8 cellular contexts compared by ENCODE assay signal in genomic region chr16:3023669-3024478, GRCh38. TPM values are rescaled to one million over a fixed set of nuclear protein-coding genes. Genes with fewer than 3 reads are reported as not detected.
DNase-seq lines count a peak whose midpoint lies in the region; ATAC-seq, FAIRE-seq and TF ChIP-seq lines count a peak whose summit lies in the region.

A gene with protein sequence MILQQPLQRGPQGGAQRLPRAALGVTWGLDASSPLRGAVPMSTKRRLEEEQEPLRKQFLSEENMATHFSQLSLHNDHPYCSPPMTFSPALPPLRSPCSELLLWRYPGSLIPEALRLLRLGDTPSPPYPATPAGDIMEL (minus strand): TSS chr16:3023942. CDS start chr16:3023941, 1 bp downstream.
Gene THOC6, plus strand, starts transcription at chr16:3024035. Its CDS starts 292 bp downstream, at chr16:3024327.

- H3K27ac ChIP-seq in parathyroid adenoma, result peak within 1 kb of the TSS; percentile 97
- peak within 1 kb of the TSS; percentile 95 to 96 for H3K27ac ChIP-seq in tibial artery

- TF ChIP-seq POLR2A in GM12891 (IDR thresholded peaks at IDR 0.05; ENCODE audit: low read depth, low read length), result peak; percentile 82

- peak within 1 kb of the TSS; percentile 54 for H3K9ac ChIP-seq in parathyroid adenoma

- ATAC-seq in HG02798 (IDR thresholded peaks at IDR 0.05; ENCODE audit: poor library complexity, unreplicated experiment) (peak; percentile 80), Right ventricle myocardium inferior (peak; percentile 82)

- H3K4me1 ChIP-seq in parathyroid adenoma, result peaks cover 15% of the 10 kb centered on the region
- peaks cover 0 to 55% (median 47%) of the 10 kb centered on the region in 4 donors for H3K4me1 ChIP-seq in tibial artery

- no peaks in the 10 kb centered on the region for H3K36me3 ChIP-seq in parathyroid adenoma (ENCODE audit: control insufficient read depth, insufficient read depth, low read length)
- H3K36me3 ChIP-seq in tibial artery, result peaks cover 0 to 21% (median 16%) of the 10 kb centered on the region in 3 donors

- H3K27me3 ChIP-seq in parathyroid adenoma (ENCODE audit: control insufficient read depth, insufficient read depth, low read length), result no peaks in the 10 kb centered on the region
- peaks cover 0 to 7% of the 10 kb centered on the region in 2 donors for H3K27me3 ChIP-seq in tibial artery

- peak; percentile 100 for FAIRE-seq in GM12891 (lab: Jason Lieb, UNC)

- no peaks in the 10 kb centered on the region for H3K79me2 ChIP-seq in parathyroid adenoma

- peak within 1 kb of the TSS; percentile 99 for H3K4me2 ChIP-seq in parathyroid adenoma (ENCODE audit: low read length)

- TF ChIP-seq CTCF in parathyroid adenoma (IDR thresholded peaks at IDR 0.05), result no peak
- TF ChIP-seq CTCF in tibial artery (IDR thresholded peaks at IDR 0.05), result no peak

- H3K9me3 ChIP-seq in parathyroid adenoma (ENCODE audit: control insufficient read depth, low read length) (no peaks in the 10 kb centered on the region), tibial artery (no peaks in the 10 kb centered on the region)

- DNase-seq in GM12891 (ENCODE audit: insufficient read length, low spot score) (peak; percentile 91), NCI-H1436 (lab: John Stamatoyannopoulos, UW) (peak; percentile 95), SW480 (ENCODE audit: low spot score) (peak; percentile 96), Right ventricle myocardium inferior (ENCODE audit: missing footprints) (peak; percentile 100), tibial artery (peak; percentile 98 to 99)
- DNase-seq in activated naive CD8-positive, alpha-beta T cell treated with anti-CD3 and anti-CD28 coated beads, Interleukin-2, amount 50 U/mL, for 16 hours (ENCODE audit: low read depth, low spot score), result peak; percentile 85

- peak within 1 kb of the TSS; percentile 98 for H2AFZ ChIP-seq in parathyroid adenoma

- intact Hi-C loops in Right ventricle myocardium inferior (cut with DNase I), result no loop called here
- intact Hi-C loops in tibial artery (cut with DNase I; ENCODE audit: low total_unique reads), result no loop called here

- peak within 1 kb of the TSS; percentile 92 for H3K4me3 ChIP-seq in parathyroid adenoma (ENCODE audit: low read depth, low read length)
- peak within 1 kb of the TSS; percentile 73 to 88 for H3K4me3 ChIP-seq in tibial artery

TF ChIP-seq in GM12891, 5 proteins besides CTCF, POLR2A, EP300 and RAD21:
- TF ChIP-seq SPI1 (IDR thresholded peaks at IDR 0.05; ENCODE audit: low read depth, low read length), result peak; percentile 66
- TF ChIP-seq PAX5 (IDR thresholded peaks at IDR 0.05; ENCODE audit: insufficient read depth, low read length, severe bottlenecking), result peak; percentile 37
- TF ChIP-seq POLR2AphosphoS5 (IDR thresholded peaks at IDR 0.05; ENCODE audit: low read depth, low read length), result peak; percentile 85
- TF ChIP-seq POU2F2 (IDR thresholded peaks at IDR 0.05; ENCODE audit: low read depth, low read length), result 0 out of 2 replicates have a peak, but pooled peaks have one; percentile 32
- TF ChIP-seq TAF1 (IDR thresholded peaks at IDR 0.05; ENCODE audit: low read depth, low read length), result no peak; the same call in 1 of the 2 replicates

RNA-seq across cellular contexts. Expression of the first gene that starts in this region (rescaled TPM):
- polyA plus RNA-seq in GM12891 (2012; ENCODE audit: low read depth, missing spikeins), result 24.8 TPM
- total RNA-seq in Right ventricle myocardium inferior, result 68.6 TPM

RNA-seq across cellular contexts. Expression of gene THOC6, which starts in this region (rescaled TPM):
- 15.4 TPM for polyA plus RNA-seq in GM12891 (2012; ENCODE audit: low read depth, missing spikeins)
- total RNA-seq in Right ventricle myocardium inferior, result 12.9 TPM

Comparison
In these comparisons a context has a peak if more than half of its experiments do, and no peak if none do; other contexts are left out.
1. Peak in every context shown above with its lines: DNase-seq, ATAC-seq, H3K4me3 ChIP-seq and H3K27ac ChIP-seq.